8 cellular contexts compared by ENCODE assay signal in the genomic region with DNA sequence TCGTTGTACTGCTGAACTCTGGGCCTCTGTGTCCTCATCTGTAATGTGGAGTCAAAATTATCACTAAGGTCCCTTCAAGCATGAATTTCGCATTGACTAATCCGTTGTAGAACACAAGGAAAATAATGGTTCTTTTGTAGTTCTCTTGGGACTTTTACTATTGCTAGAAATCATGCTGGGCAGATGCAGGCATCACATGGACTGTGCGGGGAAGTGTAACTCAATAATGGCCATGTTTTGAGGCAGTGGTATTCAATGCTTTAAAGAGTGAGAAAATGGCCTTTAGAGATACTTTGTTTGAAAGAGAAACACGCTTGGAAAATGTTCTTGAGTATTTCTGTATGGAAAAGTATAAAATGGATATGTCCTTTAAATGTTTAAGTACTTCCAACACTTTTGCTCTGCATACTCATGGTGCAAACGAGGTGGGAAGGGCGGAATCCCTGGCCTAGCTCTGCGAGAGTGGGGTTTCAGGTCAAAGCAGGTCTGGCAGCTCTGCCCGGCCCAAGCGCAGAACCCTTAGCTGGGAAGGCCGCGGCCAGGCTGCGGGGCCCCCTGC.
DNase-seq lines count a peak whose midpoint lies in the region; ATAC-seq and TF ChIP-seq lines count a peak whose summit lies in the region.

No MANE protein-coding gene starts in this region.

- no peaks in the 10 kb centered on the region for H3K27me3 ChIP-seq in layer of hippocampus (ENCODE audit: control insufficient read depth, insufficient read depth, low read length)
- H3K27me3 ChIP-seq in suprapubic skin, result no peaks in the 10 kb centered on the region

- no peaks in the 10 kb centered on the region for H3K36me3 ChIP-seq in suprapubic skin

- H3K9me3 Mint-ChIP-seq in activated naive CD4-positive, alpha-beta T cell treated with anti-CD3 and anti-CD28 coated beads, Interleukin-2, amount 10 ng/mL, durations not matched to agents 7 days and 5 days, result no peaks in the 10 kb centered on the region
- no peaks in the 10 kb centered on the region for H3K9me3 Mint-ChIP-seq in activated naive CD8-positive, alpha-beta T cell treated with anti-CD3 and anti-CD28 coated beads, Interleukin-2, amount 10 ng/mL, durations not matched to agents 7 days and 5 days

- H3K9me3 ChIP-seq in suprapubic skin, result no peaks in the 10 kb centered on the region

- TF ChIP-seq CTCF in suprapubic skin (IDR thresholded peaks at IDR 0.05), result no peak

- no peak for ATAC-seq in activated naive CD8-positive, alpha-beta T cell treated with anti-CD3 and anti-CD28 coated beads, Interleukin-2, amount 10 ng/mL, durations not matched to agents 7 days and 5 days (ENCODE audit: low read depth)

- peak overlapping the region; percentile 61 for H3K4me3 Mint-ChIP-seq in activated naive CD4-positive, alpha-beta T cell treated with anti-CD3 and anti-CD28 coated beads, Interleukin-2, amount 10 ng/mL, durations not matched to agents 7 days and 5 days
- peak overlapping the region; percentile 54 for H3K4me3 Mint-ChIP-seq in activated naive CD8-positive, alpha-beta T cell treated with anti-CD3 and anti-CD28 coated beads, Interleukin-2, amount 10 ng/mL, durations not matched to agents 7 days and 5 days

- no peak for TF ChIP-seq EP300 in suprapubic skin (IDR thresholded peaks at IDR 0.05)

- 39% methylated on average over 13 of the region's 13 CpGs for WGBS in suprapubic skin

- no peak for DNase-seq in activated naive CD4-positive, alpha-beta T cell treated with anti-CD3 and anti-CD28 coated beads, Interleukin-2, amount 10 ng/mL, durations not matched to agents 7 days and 5 days
- DNase-seq in activated naive CD4-positive, alpha-beta T cell treated with Interleukin-2 at 50 U/mL for 16 hours, result no peak
- DNase-seq in activated naive CD8-positive, alpha-beta T cell treated with anti-CD3 and anti-CD28 coated beads, Interleukin-2, amount 10 ng/mL, durations not matched to agents 7 days and 5 days, result no peak
- DNase-seq in suprapubic skin (ENCODE audit: low spot score in 2 of 2) (no peak), LoVo (ENCODE audit: low spot score) (no peak), NCI-H1105 treated with DMSO at 0.1 percent for 48 hours (lab: John Stamatoyannopoulos, UW) (no peak), NCI-H446 (lab: John Stamatoyannopoulos, UW) (no peak)

- TF ChIP-seq POLR2A in suprapubic skin (IDR thresholded peaks at IDR 0.05), result no peak

- no peak overlapping the region for H3K27ac Mint-ChIP-seq in activated naive CD4-positive, alpha-beta T cell treated with anti-CD3 and anti-CD28 coated beads, Interleukin-2, amount 10 ng/mL, durations not matched to agents 7 days and 5 days
- H3K27ac Mint-ChIP-seq in activated naive CD8-positive, alpha-beta T cell treated with anti-CD3 and anti-CD28 coated beads, Interleukin-2, amount 10 ng/mL, durations not matched to agents 7 days and 5 days, result no peak overlapping the region

- H3K4me1 ChIP-seq in suprapubic skin, result peaks cover 17% of the 10 kb centered on the region

- CTCF ChIA-PET in activated naive CD4-positive, alpha-beta T cell treated with anti-CD3 and anti-CD28 coated beads, Interleukin-2, amount 10 ng/mL, durations not matched to agents 7 days and 5 days (lab: Charles Lee), result interaction anchor here (0.6 to 1.9 kb wide), 2 partner anchors 10 to 197 kb away, joined by 3 to 5 read pairs; no protein-coding TSS in a partner anchor

- H3K27ac ChIP-seq in layer of hippocampus (ENCODE audit: low read depth, low read length) (peak overlapping the region; percentile 97), suprapubic skin (peak overlapping the region; percentile 93)

- POLR2A ChIA-PET in activated naive CD8-positive, alpha-beta T cell treated with anti-CD3 and anti-CD28 coated beads, Interleukin-2, amount 10 ng/mL, durations not matched to agents 7 days and 5 days (lab: Charles Lee), result no interaction called here

- H3K4me1 Mint-ChIP-seq in activated naive CD4-positive, alpha-beta T cell treated with anti-CD3 and anti-CD28 coated beads, Interleukin-2, amount 10 ng/mL, durations not matched to agents 7 days and 5 days, result peaks cover 8% of the 10 kb centered on the region
- peaks cover 6% of the 10 kb centered on the region for H3K4me1 Mint-ChIP-seq in activated naive CD8-positive, alpha-beta T cell treated with anti-CD3 and anti-CD28 coated beads, Interleukin-2, amount 10 ng/mL, durations not matched to agents 7 days and 5 days

- H3K36me3 Mint-ChIP-seq in activated naive CD4-positive, alpha-beta T cell treated with anti-CD3 and anti-CD28 coated beads, Interleukin-2, amount 10 ng/mL, durations not matched to agents 7 days and 5 days, result no peaks in the 10 kb centered on the region
- no peaks in the 10 kb centered on the region for H3K36me3 Mint-ChIP-seq in activated naive CD8-positive, alpha-beta T cell treated with anti-CD3 and anti-CD28 coated beads, Interleukin-2, amount 10 ng/mL, durations not matched to agents 7 days and 5 days

- peaks cover 30% of the 10 kb centered on the region for H3K27me3 Mint-ChIP-seq in activated naive CD4-positive, alpha-beta T cell treated with anti-CD3 and anti-CD28 coated beads, Interleukin-2, amount 10 ng/mL, durations not matched to agents 7 days and 5 days
- H3K27me3 Mint-ChIP-seq in activated naive CD8-positive, alpha-beta T cell treated with anti-CD3 and anti-CD28 coated beads, Interleukin-2, amount 10 ng/mL, durations not matched to agents 7 days and 5 days, result peaks cover 37% of the 10 kb centered on the region

- peak overlapping the region; percentile 81 for H3K4me3 ChIP-seq in suprapubic skin
